In genomic region chr19:57916168-57916995, GRCh38 we compare ENCODE assay signal across 8 cellular contexts. TPM values are rescaled to one million over a fixed set of nuclear protein-coding genes. Genes with fewer than 3 reads are reported as not detected.
DNase-seq lines count a peak whose midpoint lies in the region; ATAC-seq and TF ChIP-seq lines count a peak whose summit lies in the region.
"Not testable (repeated sequence)": the region's sequence is repeated elsewhere in the genome, so short reads cannot be mapped to it uniquely, and the experiment has no call there.

Gene ZNF417, minus strand, starts transcription at chr19:57916592. Its CDS starts 181 bp downstream, at chr19:57916411.

- H3K36me3 Mint-ChIP-seq in activated T-helper 1 cell treated with anti-CD3 and anti-CD28 coated beads, Interleukin-12 subunit alpha, Interleukin-12 subunit beta, Interleukin-2, Interleukin-4 antibody, amounts not matched to agents 30 ng/mL and 10 ng/mL and 1 ng/mL, durations not matched to agents 14 hours and 24 hours and 36 hours (ENCODE audit: low read depth), result peaks cover 48% of the 10 kb centered on the region
- H3K36me3 Mint-ChIP-seq in natural killer cell, result peaks cover 16% of the 10 kb centered on the region

- peaks cover 59% of the 10 kb centered on the region for H3K9me3 Mint-ChIP-seq in activated T-helper 1 cell treated with anti-CD3 and anti-CD28 coated beads, Interleukin-12 subunit alpha, Interleukin-12 subunit beta, Interleukin-2, Interleukin-4 antibody, amounts not matched to agents 30 ng/mL and 10 ng/mL and 1 ng/mL, durations not matched to agents 14 hours and 24 hours and 36 hours
- not testable (repeated sequence) for H3K9me3 Mint-ChIP-seq in natural killer cell

- H3K4me2 ChIP-seq in GM23248 (ENCODE audit: unreplicated experiment), result peak within 1 kb of the TSS; percentile 85

- in situ Hi-C loops in GM23248 (cut with MboI), result not testable (repeated sequence)

- H3K4me1 ChIP-seq in GM23248 (ENCODE audit: insufficient read depth), result peaks cover 12% of the 10 kb centered on the region

- peak within 1 kb of the TSS; percentile 78 for H2AFZ ChIP-seq in GM23248

- WGBS in GM23248 (ENCODE audit: low coverage in 1 of 2, low lambda C conversion rate in 2 of 2, missing lambda C conversion rate in 2 of 2), 2 experiments, result 1% methylated on average over 36 to 51 of the region's 51 CpGs

- not testable (repeated sequence) for H3F3A ChIP-seq in GM23248 (ENCODE audit: insufficient read depth)

- peaks cover 42% of the 10 kb centered on the region for H3K79me2 ChIP-seq in GM23248 (ENCODE audit: insufficient read depth)

- H3K9me3 ChIP-seq in GM23248 (ENCODE audit: low read depth), result not testable (repeated sequence)

- H3K4me1 Mint-ChIP-seq in activated T-helper 1 cell treated with anti-CD3 and anti-CD28 coated beads, Interleukin-12 subunit alpha, Interleukin-12 subunit beta, Interleukin-2, Interleukin-4 antibody, amounts not matched to agents 30 ng/mL and 10 ng/mL and 1 ng/mL, durations not matched to agents 14 hours and 24 hours and 36 hours (ENCODE audit: low read depth), result peaks cover 15% of the 10 kb centered on the region
- H3K4me1 Mint-ChIP-seq in natural killer cell, result peaks cover 41 to 47% of the 10 kb centered on the region in 2 donors

- peak within 1 kb of the TSS; percentile 96 for H3K9ac ChIP-seq in GM23248

- not testable (repeated sequence) for H3K27me3 Mint-ChIP-seq in activated T-helper 1 cell treated with anti-CD3 and anti-CD28 coated beads, Interleukin-12 subunit alpha, Interleukin-12 subunit beta, Interleukin-2, Interleukin-4 antibody, amounts not matched to agents 30 ng/mL and 10 ng/mL and 1 ng/mL, durations not matched to agents 14 hours and 24 hours and 36 hours (ENCODE audit: insufficient read depth); natural killer cell (ENCODE audit: low read depth in 2 of 2)

- not testable (repeated sequence) for TF ChIP-seq CTCF in natural killer cell (IDR thresholded peaks at IDR 0.05)

- H3K9me2 ChIP-seq in GM23248 (ENCODE audit: insufficient read depth), result not testable (repeated sequence)

- H3K27ac Mint-ChIP-seq in activated T-helper 1 cell treated with anti-CD3 and anti-CD28 coated beads, Interleukin-12 subunit alpha, Interleukin-12 subunit beta, Interleukin-2, Interleukin-4 antibody, amounts not matched to agents 30 ng/mL and 10 ng/mL and 1 ng/mL, durations not matched to agents 14 hours and 24 hours and 36 hours, result peak within 1 kb of the TSS; percentile 92
- peak within 1 kb of the TSS; percentile 99 for H3K27ac Mint-ChIP-seq in natural killer cell

- not testable (repeated sequence) for H3K36me3 ChIP-seq in GM23248 (ENCODE audit: low read depth)

- H3K4me3 ChIP-seq in GM23248, result peak within 1 kb of the TSS; percentile 95

- DNase-seq in EH (ENCODE audit: low read depth) (peak; percentile 96), GM23248 (peak; percentile 97), Kasumi-1 (lab: John Stamatoyannopoulos, UW) (peak; percentile 95), RPMI7951 (ENCODE audit: low read depth) (peak; percentile 98), fibroblast of peridontal ligament (ENCODE audit: extremely low read depth) (peak; percentile 96), natural killer cell (peak; percentile 86)
- peak; percentile 82 for DNase-seq in activated T-helper 1 cell treated with anti-CD3 and anti-CD28 coated beads, Interleukin-12 subunit alpha, Interleukin-12 subunit beta, Interleukin-2, Interleukin-4 antibody, amounts not matched to agents 30 ng/mL and 10 ng/mL and 1 ng/mL, durations not matched to agents 14 hours and 24 hours and 36 hours (ENCODE audit: low spot score)
- DNase-seq in stimulated activated naive CD4-positive, alpha-beta T cell treated with Interleukin-2 at 50 U/mL for 16 hours (lab: John Stamatoyannopoulos, UW), result peak; percentile 85

- H4K20me1 ChIP-seq in GM23248 (ENCODE audit: insufficient read depth), result not testable (repeated sequence)

- ATAC-seq in natural killer cell, result peak; percentile 95 to 99 (median 97)

- peak within 1 kb of the TSS; percentile 52 for H3K27ac ChIP-seq in GM23248

- intact Hi-C loops in activated T-helper 1 cell treated with anti-CD3 and anti-CD28 coated beads, Interleukin-12 subunit alpha, Interleukin-12 subunit beta, Interleukin-2, Interleukin-4 antibody, amounts not matched to agents 30 ng/mL and 10 ng/mL and 1 ng/mL, durations not matched to agents 14 hours and 24 hours and 36 hours (cut with micrococcal nuclease), result loop anchor here (1.0 to 2.0 kb wide), 13 partner anchors 27 to 510 kb away; partner anchors contain the start of genes ZNF134, ZNF17, ZNF256 and ZNF416
- intact Hi-C loops in natural killer cell (cut with micrococcal nuclease), result loop anchor here (1.0 to 10.0 kb wide), 3 partner anchors 28 to 88 kb away; partner anchors contain the start of genes ZNF256, ZNF606 and ZNF814

- peak within 1 kb of the TSS; percentile 91 for H3K4me3 Mint-ChIP-seq in activated T-helper 1 cell treated with anti-CD3 and anti-CD28 coated beads, Interleukin-12 subunit alpha, Interleukin-12 subunit beta, Interleukin-2, Interleukin-4 antibody, amounts not matched to agents 30 ng/mL and 10 ng/mL and 1 ng/mL, durations not matched to agents 14 hours and 24 hours and 36 hours
- H3K4me3 Mint-ChIP-seq in natural killer cell, result peak within 1 kb of the TSS; percentile 97

- H3K27me3 ChIP-seq in GM23248 (replicated peaks; ENCODE audit: insufficient read depth), result not testable (repeated sequence)

RNA-seq across cellular contexts. Expression of gene ZNF417, which starts in this region (rescaled TPM):
- 9.8 and 14.7 TPM in 2 replicates for total RNA-seq in GM23248 (2014; rRNA removed; shearing (Covaris generic))
- 3.6 and 5.1 TPM in 2 replicates for polyA plus RNA-seq in GM23248 (2016; fragmentation: Nextera tagmentation; extraction: Ambion mirVana)
- 9.3 and 9.5 TPM in 2 replicates for total RNA-seq in RPMI7951 (2014; rRNA removed; shearing (Covaris generic))
- total RNA-seq in activated T-helper 1 cell treated with anti-CD3 and anti-CD28 coated beads, Interleukin-12 subunit alpha, Interleukin-12 subunit beta, Interleukin-2, Interleukin-4 antibody, amounts not matched to agents 30 ng/mL and 10 ng/mL and 1 ng/mL, durations not matched to agents 14 hours and 24 hours and 36 hours, result 10.9 and 11.6 TPM in 2 replicates
- total RNA-seq in natural killer cell, result 10 to 100 TPM; 32.1 to 46.7 (median 36.4) TPM

Comparison
In these comparisons a context has a peak if more than half of its experiments do, and no peak if none do; other contexts are left out.
1. Peak in every context shown above with its lines: DNase-seq, ATAC-seq, H3K4me3 ChIP-seq and H3K27ac ChIP-seq.